In genomic region chr2:86623549-86624547, GRCh38 we compare ENCODE assay signal across 8 cellular contexts. TPM values are rescaled to one million over a fixed set of nuclear protein-coding genes. Genes with fewer than 3 reads are reported as not detected.
DNase-seq lines count a peak whose midpoint lies in the region; ATAC-seq and TF ChIP-seq lines count a peak whose summit lies in the region.

TSS of gene RNF103 (minus strand) at chr2:86623865. CDS start at chr2:86622886, 979 bp downstream.

- TF ChIP-seq RAD21 in liver (IDR thresholded peaks at IDR 0.05), result peak in 1 of 2 donors; percentile 56

- peak within 1 kb of the TSS; percentile 89 to 97 for H3K9ac ChIP-seq in liver (ENCODE audit: low read depth in 1 of 2, low read length in 2 of 2)

- no peak for TF ChIP-seq CTCF in liver (IDR thresholded peaks at IDR 0.05; ENCODE audit: low read depth, low read length, missing input control)

- DNase-seq in C1 segment of cervical spinal cord (lab: John Stamatoyannopoulos, UW) (peak; percentile 55 to 96 (median 92)), NCI-H774 (lab: John Stamatoyannopoulos, UW) (peak; percentile 93), dermis blood vessel endothelial cell (peak; percentile 92)
- peak; percentile 95 to 96 for DNase-seq in activated CD4-positive, alpha-beta T cell treated with anti-CD3 and anti-CD28 coated beads, Interleukin-2, amount 50 U/mL, for 48 hours
- peak; percentile 96 for DNase-seq in stimulated activated CD4-positive, alpha-beta T cell treated with anti-CD3 and anti-CD28 coated beads, Interleukin-4, amount 100 ng/mL, for 1 hour

- H3K27me3 ChIP-seq in liver (ENCODE audit: control insufficient read depth in 4 of 4, insufficient read depth in 4 of 4, low read length in 3 of 4), result no peaks in the 10 kb centered on the region

- H3K4me3 ChIP-seq in liver (ENCODE audit: low read depth in 1 of 3, low read length in 3 of 3), result peak within 1 kb of the TSS; percentile 64 to 96 (median 95)

- H3K4me1 ChIP-seq in liver (ENCODE audit: control insufficient read depth in 4 of 4, insufficient read depth in 4 of 4, low read length in 3 of 4), result peaks cover 3 to 36% (median 8%) of the 10 kb centered on the region in 4 donors

- H3K9me3 ChIP-seq in liver (ENCODE audit: control insufficient read depth in 4 of 4, low read length in 3 of 4), result no peaks in the 10 kb centered on the region

- H3K27ac ChIP-seq in liver (ENCODE audit: low read depth in 1 of 2, low read length in 2 of 2), result peak within 1 kb of the TSS; percentile 97 to 98

- ATAC-seq in GM19328 (IDR thresholded peaks at IDR 0.05; ENCODE audit: unreplicated experiment), result peak; percentile 80
- ATAC-seq in HG03520 (IDR thresholded peaks at IDR 0.05; ENCODE audit: unreplicated experiment), result peak; percentile 67

- WGBS in liver, result 6% methylated on average over 74 of the region's 74 CpGs

- peaks cover 0 to 9% (median 4%) of the 10 kb centered on the region in 4 donors for H3K36me3 ChIP-seq in liver (ENCODE audit: control insufficient read depth in 4 of 4, insufficient read depth in 3 of 4, low read depth in 1 of 4, low read length in 3 of 4)

TF ChIP-seq in liver, 16 proteins besides CTCF, POLR2A, EP300 and RAD21:
- no peak for TF ChIP-seq JUND (IDR thresholded peaks at IDR 0.05)
- TF ChIP-seq SP1 (IDR thresholded peaks at IDR 0.05), result peak; percentile 55
- TF ChIP-seq HNF4A (conservative IDR thresholded peaks at IDR 0.05), result peak in 1 of 2 donors; percentile 46
- no peak for TF ChIP-seq YY1 (IDR thresholded peaks at IDR 0.05)
- peak; percentile 76 for TF ChIP-seq TAF1 (conservative IDR thresholded peaks at IDR 0.05)
- TF ChIP-seq MAX (IDR thresholded peaks at IDR 0.05), result peak; percentile 52
- TF ChIP-seq GABPA (IDR thresholded peaks at IDR 0.05 in 1 of 2, conservative IDR thresholded peaks at IDR 0.05 in 1 of 2), result no peak
- TF ChIP-seq RXRA (IDR thresholded peaks at IDR 0.05), result peak in 1 of 2 donors; percentile 9
- TF ChIP-seq FOXA2 (IDR thresholded peaks at IDR 0.05), result no peak
- TF ChIP-seq REST (IDR thresholded peaks at IDR 0.05), result peak; percentile 93
- TF ChIP-seq FOXA1 (IDR thresholded peaks at IDR 0.05), result peak; percentile 35
- TF ChIP-seq ZBTB33 (IDR thresholded peaks at IDR 0.05), result peak; percentile 10
- TF ChIP-seq HNF4G (IDR thresholded peaks at IDR 0.05), result no peak
- peak in 1 of 2 donors; percentile 67 for TF ChIP-seq EGR1 (IDR thresholded peaks at IDR 0.05; ENCODE audit: low read depth in 2 of 2)
- TF ChIP-seq ATF3 (IDR thresholded peaks at IDR 0.05), result no peak
- no peak for TF ChIP-seq NR2F2 (IDR thresholded peaks at IDR 0.05)

RNA-seq across cellular contexts. Expression of gene RNF103, which starts in this region (rescaled TPM):
- total RNA-seq in dermis blood vessel endothelial cell (25.4 and 31.8 TPM in 2 replicates), liver (10 to 100 TPM; 18.5 to 38.2 TPM)
- 10 to 100 TPM; 15.4 to 20.4 TPM for polyA plus RNA-seq in liver

Comparison
In these comparisons a context has a peak if more than half of its experiments do, and no peak if none do; other contexts are left out.
1. Peak in every context shown above with its lines: DNase-seq, ATAC-seq, H3K4me3 ChIP-seq and H3K27ac ChIP-seq.